In genomic region chr3:147365196-147366115, GRCh38 we compare ENCODE assay signal across 37 cellular contexts. TPM values are rescaled to one million over a fixed set of nuclear protein-coding genes. Genes with fewer than 3 reads are reported as not detected.
"Had no signal": no experiment of that assay in that cellular context is flagged by ENCODE, and none has a peak within 500 bp of the region (broad histone marks: within the 10 kb centered on the region; RNA-seq: fewer than 3 reads in every experiment).

No MANE protein-coding gene starts in this region.

- H3K27ac Mint-ChIP-seq: activated B cell treated with CpG ODN at 0.5 μM for 24 hours; activated CD4-positive, alpha-beta memory T cell treated with anti-CD3 and anti-CD28 coated beads for 36 hours; activated CD4-positive, alpha-beta T cell treated with anti-CD3 and anti-CD28 coated beads, Interleukin-2, amount 10 ng/mL, durations not matched to agents 24 days and 14 days; activated CD8-positive, alpha-beta T cell treated with anti-CD3 and anti-CD28 coated beads for 36 hours; activated naive CD4-positive, alpha-beta T cell treated with anti-CD3 and anti-CD28 coated beads, Interleukin-2, amount 10 ng/mL, durations not matched to agents 7 days and 5 days; activated naive CD4-positive, alpha-beta T cell treated with anti-CD3 and anti-CD28 coated beads, Interleukin-2, amount 50 U/mL, for 24 hours; activated naive CD8-positive, alpha-beta T cell; activated naive CD8-positive, alpha-beta T cell treated with anti-CD3 and anti-CD28 coated beads, Interleukin-2, amount 10 ng/mL, durations not matched to agents 7 days and 5 days; activated T-cell treated with anti-CD3 and anti-CD28 coated beads, Interleukin-2, amount 50 U/mL, for 24 hours; activated T-helper 2 cell treated with anti-CD3 and anti-CD28 coated beads, Interferon-gamma antibody, Interleukin-2, Interleukin-4, amounts not matched to agents 10 μg/mL and 5 μg/mL and 100 μg/mL, durations not matched to agents 14 hours and 24 hours and 36 hours; T-helper 1 cell treated with Interleukin-12 subunit alpha and Interleukin-12 subunit beta and Interleukin-4 antibody, amounts not matched to agents 30 μg/mL and 1 μg/mL, for 36 hours; T-helper 2 cell treated with Interferon-gamma antibody and Interleukin-4, amounts not matched to agents 5 μg/mL and 100 μg/mL, for 36 hours had no signal

- H3K4me1 ChIP-seq: adrenal gland, body of pancreas had no signal

- H3K9me3 Mint-ChIP-seq: activated B cell treated with CpG ODN at 0.5 μM for 24 hours; activated CD8-positive, alpha-beta T cell treated with anti-CD3 and anti-CD28 coated beads for 36 hours; activated naive CD4-positive, alpha-beta T cell treated with anti-CD3 and anti-CD28 coated beads, Interleukin-2, amount 10 ng/mL, durations not matched to agents 7 days and 5 days; activated T-cell treated with anti-CD3 and anti-CD28 coated beads, Interleukin-2, amount 50 U/mL, for 24 hours; activated T-helper 2 cell treated with anti-CD3 and anti-CD28 coated beads, Interferon-gamma antibody, Interleukin-2, Interleukin-4, amounts not matched to agents 10 μg/mL and 5 μg/mL and 100 μg/mL, durations not matched to agents 14 hours and 24 hours and 36 hours; T-helper 1 cell treated with Interleukin-12 subunit alpha and Interleukin-12 subunit beta and Interleukin-4 antibody, amounts not matched to agents 30 μg/mL and 1 μg/mL, for 36 hours; T-helper 2 cell treated with Interferon-gamma antibody and Interleukin-4, amounts not matched to agents 5 μg/mL and 100 μg/mL, for 36 hours had no signal

- H3K27ac ChIP-seq: adrenal gland, body of pancreas, cardiac muscle cell, VCaP had no signal

- H3K36me3 Mint-ChIP-seq: activated CD4-positive, alpha-beta memory T cell treated with anti-CD3 and anti-CD28 coated beads for 36 hours; activated naive CD4-positive, alpha-beta T cell treated with anti-CD3 and anti-CD28 coated beads, Interleukin-2, amount 50 U/mL, for 24 hours; activated naive CD8-positive, alpha-beta T cell; activated naive CD8-positive, alpha-beta T cell treated with anti-CD3 and anti-CD28 coated beads, Interleukin-2, amount 10 ng/mL, durations not matched to agents 7 days and 5 days had no signal

- FAIRE-seq: astrocyte, bronchial epithelial cell, TTC549 had no signal

- DNase-seq: activated B cell treated with CpG ODN at 0.5 μM for 24 hours; activated CD4-positive, alpha-beta memory T cell treated with anti-CD3 and anti-CD28 coated beads for 36 hours; activated CD4-positive, alpha-beta T cell treated with anti-CD3 and anti-CD28 coated beads for 4 hours; activated CD4-positive, alpha-beta T cell treated with anti-CD3 and anti-CD28 coated beads, Interleukin-2, amount 10 ng/mL, durations not matched to agents 24 days and 14 days; activated CD4-positive, alpha-beta T cell treated with anti-CD3 and anti-CD28 coated beads, Interleukin-2, amount 50 U/mL, for 1 hour; activated CD4-positive, alpha-beta T cell treated with anti-CD3 and anti-CD28 coated beads, Interleukin-2, amount 50 U/mL, for 4 hours; activated CD4-positive, CD25-positive, alpha-beta regulatory T cell treated with anti-CD3 and anti-CD28 coated beads, Interleukin-2, amount 50 U/mL, for 72 hours; activated CD8-positive, alpha-beta memory T cell treated with anti-CD3 and anti-CD28 coated beads, Interleukin-2, amount 50 U/mL, for 4 hours; activated CD8-positive, alpha-beta T cell treated with anti-CD3 and anti-CD28 coated beads for 36 hours; activated effector memory CD4-positive, alpha-beta T cell treated with Interleukin-2 at 50 U/mL for 16 hours; activated gamma-delta T cell; activated naive CD4-positive, alpha-beta T cell treated with anti-CD3 and anti-CD28 coated beads, Interleukin-2, amount 10 ng/mL, durations not matched to agents 7 days and 5 days; activated naive CD4-positive, alpha-beta T cell treated with Interleukin-2 at 50 U/mL for 16 hours; activated naive CD8-positive, alpha-beta T cell treated with anti-CD3 and anti-CD28 coated beads, Interleukin-2, amount 10 ng/mL, durations not matched to agents 7 days and 5 days; activated T-cell treated with anti-CD3 and anti-CD28 coated beads, Interleukin-2, amount 50 U/mL, for 24 hours; activated T-cell treated with anti-CD3 and anti-CD28 coated beads, Interleukin-2, amount 50 U/mL, for 48 hours; adrenal gland; amniotic stem cell; aorta; body of pancreas; central memory CD4-positive, alpha-beta T cell; cerebellar nuclear complex; SW 1271; T-helper 1 cell; T-helper 2 cell; T-helper 9 cell had no signal

- H3K36me3 ChIP-seq: adrenal gland, cardiac muscle cell had no signal

- H3K4me1 Mint-ChIP-seq: activated B cell treated with CpG ODN at 0.5 μM for 24 hours; activated CD4-positive, alpha-beta T cell treated with anti-CD3 and anti-CD28 coated beads, Interleukin-2, amount 10 ng/mL, durations not matched to agents 24 days and 14 days; activated naive CD4-positive, alpha-beta T cell treated with anti-CD3 and anti-CD28 coated beads, Interleukin-2, amount 10 ng/mL, durations not matched to agents 7 days and 5 days; activated naive CD8-positive, alpha-beta T cell treated with anti-CD3 and anti-CD28 coated beads, Interleukin-2, amount 10 ng/mL, durations not matched to agents 7 days and 5 days had no signal

- H3K4me3 ChIP-seq: adrenal gland, body of pancreas, cardiac muscle cell had no signal

- H3K9me3 ChIP-seq: adrenal gland, body of pancreas had no signal

- H3K4me3 Mint-ChIP-seq: activated B cell treated with CpG ODN at 0.5 μM for 24 hours; activated CD4-positive, alpha-beta memory T cell treated with anti-CD3 and anti-CD28 coated beads for 36 hours; activated CD4-positive, alpha-beta T cell treated with anti-CD3 and anti-CD28 coated beads, Interleukin-2, amount 10 ng/mL, durations not matched to agents 24 days and 14 days; activated CD8-positive, alpha-beta T cell treated with anti-CD3 and anti-CD28 coated beads for 36 hours; activated naive CD4-positive, alpha-beta T cell treated with anti-CD3 and anti-CD28 coated beads, Interleukin-2, amount 10 ng/mL, durations not matched to agents 7 days and 5 days; activated naive CD4-positive, alpha-beta T cell treated with anti-CD3 and anti-CD28 coated beads, Interleukin-2, amount 50 U/mL, for 24 hours; activated naive CD8-positive, alpha-beta T cell; activated naive CD8-positive, alpha-beta T cell treated with anti-CD3 and anti-CD28 coated beads, Interleukin-2, amount 10 ng/mL, durations not matched to agents 7 days and 5 days; activated T-cell treated with anti-CD3 and anti-CD28 coated beads, Interleukin-2, amount 50 U/mL, for 24 hours; T-helper 1 cell treated with Interleukin-12 subunit alpha and Interleukin-12 subunit beta and Interleukin-4 antibody, amounts not matched to agents 30 μg/mL and 1 μg/mL, for 36 hours; T-helper 2 cell treated with Interferon-gamma antibody and Interleukin-4, amounts not matched to agents 5 μg/mL and 100 μg/mL, for 36 hours had no signal

- ATAC-seq: activated CD8-positive, alpha-beta T cell treated with anti-CD3 and anti-CD28 coated beads for 36 hours; body of pancreas had no signal

RNA-seq across cellular contexts. Expression of gene ZIC4, which starts 40.9 kb away (rescaled TPM):
- total RNA-seq: activated B cell treated with CpG ODN at 0.5 μM for 24 hours; activated CD4-positive, alpha-beta memory T cell treated with anti-CD3 and anti-CD28 coated beads for 36 hours; activated CD4-positive, alpha-beta T cell treated with anti-CD3 and anti-CD28 coated beads, Interleukin-2, amount 10 ng/mL, durations not matched to agents 24 days and 14 days; activated CD8-positive, alpha-beta memory T cell treated with anti-CD3 and anti-CD28 coated beads for 36 hours; activated CD8-positive, alpha-beta T cell treated with anti-CD3 and anti-CD28 coated beads for 36 hours; activated naive CD8-positive, alpha-beta T cell treated with anti-CD3 and anti-CD28 coated beads, Interleukin-2, amount 10 ng/mL, durations not matched to agents 7 days and 5 days; activated T-helper 2 cell treated with anti-CD3 and anti-CD28 coated beads, Interferon-gamma antibody, Interleukin-2, Interleukin-4, amounts not matched to agents 10 μg/mL and 5 μg/mL and 100 μg/mL, durations not matched to agents 14 hours and 24 hours and 36 hours; adrenal gland; astrocyte; body of pancreas; bronchial epithelial cell; cardiac muscle cell had no signal
- polyA plus RNA-seq: cardiac muscle cell had no signal

RNA-seq across cellular contexts. Expression of gene ZIC1, which starts 43.7 kb away (rescaled TPM):
- total RNA-seq: activated B cell treated with CpG ODN at 0.5 μM for 24 hours; activated CD4-positive, alpha-beta memory T cell treated with anti-CD3 and anti-CD28 coated beads for 36 hours; activated CD4-positive, alpha-beta T cell treated with anti-CD3 and anti-CD28 coated beads, Interleukin-2, amount 10 ng/mL, durations not matched to agents 24 days and 14 days; activated CD8-positive, alpha-beta memory T cell treated with anti-CD3 and anti-CD28 coated beads for 36 hours; activated CD8-positive, alpha-beta T cell treated with anti-CD3 and anti-CD28 coated beads for 36 hours; activated naive CD8-positive, alpha-beta T cell treated with anti-CD3 and anti-CD28 coated beads, Interleukin-2, amount 10 ng/mL, durations not matched to agents 7 days and 5 days; activated T-helper 2 cell treated with anti-CD3 and anti-CD28 coated beads, Interferon-gamma antibody, Interleukin-2, Interleukin-4, amounts not matched to agents 10 μg/mL and 5 μg/mL and 100 μg/mL, durations not matched to agents 14 hours and 24 hours and 36 hours; body of pancreas; bronchial epithelial cell; cardiac muscle cell had no signal
